In genomic region chr3:70856414-70857162, GRCh38 we compare ENCODE assay signal across 1 cellular context.
A peak's percentile ranks its signal among the peaks of the same experiment; 100 is the strongest.
TF ChIP-seq lines count a peak whose summit lies in the region.

No MANE protein-coding gene starts in this region.

TF ChIP-seq in HepG2, 621 proteins besides CTCF, POLR2A, EP300 and RAD21:
- TF ChIP-seq ZUFSP (CRISPR knock-in tag; IDR thresholded peaks at IDR 0.05; ENCODE audit: borderline replicate concordance) (no peak), ATF7 (IDR thresholded peaks at IDR 0.05) (peak; percentile 36; the same call in 1 of the 2 replicates), ATF7 (CRISPR knock-in tag; IDR thresholded peaks at IDR 0.05) (no peak)
